In genomic region chr11:26985941-26986340, GRCh38 we compare ENCODE assay signal across 1 cellular context.
TF ChIP-seq lines count a peak whose summit lies in the region.

No MANE protein-coding gene starts in this region.

TF ChIP-seq in IMR-90, 13 proteins besides CTCF, POLR2A, EP300 and RAD21 (continued from another document):
- TF ChIP-seq CHD1 (IDR thresholded peaks at IDR 0.05; ENCODE audit: low read depth, low read length), result no peak
- TF ChIP-seq MAZ (IDR thresholded peaks at IDR 0.05; ENCODE audit: borderline replicate concordance, low read depth, low read length), result no peak
- TF ChIP-seq, protein P1, sequence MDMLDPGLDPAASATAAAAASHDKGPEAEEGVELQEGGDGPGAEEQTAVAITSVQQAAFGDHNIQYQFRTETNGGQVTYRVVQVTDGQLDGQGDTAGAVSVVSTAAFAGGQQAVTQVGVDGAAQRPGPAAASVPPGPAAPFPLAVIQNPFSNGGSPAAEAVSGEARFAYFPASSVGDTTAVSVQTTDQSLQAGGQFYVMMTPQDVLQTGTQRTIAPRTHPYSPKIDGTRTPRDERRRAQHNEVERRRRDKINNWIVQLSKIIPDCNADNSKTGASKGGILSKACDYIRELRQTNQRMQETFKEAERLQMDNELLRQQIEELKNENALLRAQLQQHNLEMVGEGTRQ (IDR thresholded peaks at IDR 0.05; ENCODE audit: low read depth, low read length), result no peak
- no peak for TF ChIP-seq SMC3 (IDR thresholded peaks at IDR 0.05; ENCODE audit: low read depth, low read length)
